ENCODE assay signal across 8 cellular contexts in genomic region chr10:104925232-104925851, GRCh38.
DNase-seq lines count a peak whose midpoint lies in the region; ATAC-seq and TF ChIP-seq lines count a peak whose summit lies in the region.

No MANE protein-coding gene starts in this region.

- DNase-seq in SIG-M5 treated with dmso at 0.1 percent for 504 hours (lab: John Stamatoyannopoulos, UW; ENCODE audit: unreplicated experiment), result peak; percentile 20
- no peak for DNase-seq in SIG-M5 (lab: John Stamatoyannopoulos, UW)
- DNase-seq in Panc1 (ENCODE audit: low read depth, low spot score), result peak; percentile 43
- peak; percentile 68 for DNase-seq in endothelial cell (ENCODE audit: low spot score)
- no peak for DNase-seq in osteoblast (ENCODE audit: insufficient read length, low spot score, missing footprints)
- DNase-seq in mesenchymal stem cell, result no peak

- H3K9me3 Mint-ChIP-seq in endothelial cell (ENCODE audit: unreplicated experiment), result no peaks in the 10 kb centered on the region

- no peak overlapping the region for H3K14ac ChIP-seq in mesenchymal stem cell (ENCODE audit: low read length in 2 of 2)

- no peak overlapping the region for H4K8ac ChIP-seq in mesenchymal stem cell (ENCODE audit: low read length)

- H3K9me3 ChIP-seq in Panc1 (ENCODE audit: control insufficient read depth, insufficient read depth, low read depth, low read length) (no peaks in the 10 kb centered on the region), osteoblast (ENCODE audit: low read depth, low read length) (no peaks in the 10 kb centered on the region), mesenchymal stem cell (ENCODE audit: control insufficient read depth, low read length) (no peaks in the 10 kb centered on the region)

- H2BK5ac ChIP-seq in mesenchymal stem cell (ENCODE audit: low read depth, low read length, poor library complexity, severe bottlenecking), result no peak overlapping the region

- intact Hi-C loops in Panc1 (cut with micrococcal nuclease; ENCODE audit: unreplicated experiment), result loop anchor here (2.0 kb wide), 1 partner anchor 519 kb away; no protein-coding TSS in a partner anchor

- peaks cover 4% of the 10 kb centered on the region for H3K27me3 Mint-ChIP-seq in endothelial cell (ENCODE audit: unreplicated experiment)

- H2AK5ac ChIP-seq in mesenchymal stem cell (ENCODE audit: low read length, severe bottlenecking), result no peak overlapping the region

- no peaks in the 10 kb centered on the region for H3K4me1 Mint-ChIP-seq in endothelial cell (ENCODE audit: unreplicated experiment)

- no peak overlapping the region for H2BK12ac ChIP-seq in mesenchymal stem cell (ENCODE audit: low read length in 2 of 2)

- H3K4me2 ChIP-seq in osteoblast (ENCODE audit: insufficient read depth, low read length), result no peak overlapping the region
- H3K4me2 ChIP-seq in mesenchymal stem cell (ENCODE audit: low read length, poor library complexity, severe bottlenecking), result no peak overlapping the region

- no peak overlapping the region for H3K27ac Mint-ChIP-seq in endothelial cell (ENCODE audit: unreplicated experiment)

- H3K79me2 ChIP-seq in osteoblast (ENCODE audit: insufficient read depth, low read length), result no peaks in the 10 kb centered on the region

- no peak overlapping the region for H2BK120ac ChIP-seq in mesenchymal stem cell (ENCODE audit: low read depth, low read length)

- no peaks in the 10 kb centered on the region; the same call in 1 of the 2 replicates for H3K27me3 ChIP-seq in Panc1 (ENCODE audit: control insufficient read depth, insufficient read depth, low read length)
- H3K27me3 ChIP-seq in osteoblast (ENCODE audit: insufficient read depth, low read length), result no peaks in the 10 kb centered on the region
- peaks cover 0 to 12% of the 10 kb centered on the region in 2 experiments for H3K27me3 ChIP-seq in mesenchymal stem cell (ENCODE audit: control insufficient read depth in 1 of 2, insufficient read depth in 1 of 2, low read length in 2 of 2)

- BruUV-seq in Panc1 (replicated peaks; lab: Mats Ljungman, UMichigan), result no TSS peak

- no peaks in the 10 kb centered on the region for H3K36me3 Mint-ChIP-seq in endothelial cell (ENCODE audit: low read depth, unreplicated experiment)

- H4K20me1 ChIP-seq in osteoblast (ENCODE audit: insufficient read depth, low read length), result no peaks in the 10 kb centered on the region

- in situ Hi-C loops in Panc1 (cut with HindIII; ENCODE audit: low pct_unique_long_range_greater_than_20kb, low sequenced_read_pairs), result no loop called here

- TF ChIP-seq CTCF in Panc1 (IDR thresholded peaks at IDR 0.05) (peak; percentile 85), endothelial cell (IDR thresholded peaks at IDR 0.05; ENCODE audit: unreplicated experiment) (peak; percentile 82), osteoblast (IDR thresholded peaks at IDR 0.05; ENCODE audit: extremely low read depth, low read depth, low read length) (peak; percentile 41)

- no peaks in the 10 kb centered on the region for H3K79me1 ChIP-seq in mesenchymal stem cell (replicated peaks; ENCODE audit: low read length, poor library complexity, severe bottlenecking)

- POLR2A ChIA-PET in Panc1 (lab: Charles Lee), result no interaction called here

- WGBS in mesenchymal stem cell, result 29% methylated on average over 1 of the region's 3 CpGs

- H3K23ac ChIP-seq in mesenchymal stem cell (ENCODE audit: low read length in 2 of 2), result no peak overlapping the region

- no peak overlapping the region for H3K4me3 Mint-ChIP-seq in endothelial cell (ENCODE audit: unreplicated experiment)

- no peak overlapping the region for H2BK15ac ChIP-seq in mesenchymal stem cell (ENCODE audit: low read depth, poor library complexity, severe bottlenecking)

- H3K27ac ChIP-seq in Panc1 (ENCODE audit: low read length) (no peak overlapping the region), osteoblast (ENCODE audit: low read depth, low read length) (no peak overlapping the region), mesenchymal stem cell (ENCODE audit: low read length, poor library complexity, severe bottlenecking) (no peak overlapping the region)

- H3K4ac ChIP-seq in mesenchymal stem cell (ENCODE audit: low read depth in 1 of 2, low read length in 2 of 2), result no peak overlapping the region

- ATAC-seq in HG02610 (IDR thresholded peaks at IDR 0.05; ENCODE audit: unreplicated experiment), result peak; percentile 44
- ATAC-seq in Panc1, result peak; percentile 85
- no peak for ATAC-seq in HG03457 (IDR thresholded peaks at IDR 0.05; ENCODE audit: unreplicated experiment)

- no peak overlapping the region for H4K91ac ChIP-seq in mesenchymal stem cell (ENCODE audit: low read length)

- H2AFZ ChIP-seq in osteoblast (ENCODE audit: low read length) (no peak overlapping the region), mesenchymal stem cell (ENCODE audit: low read depth, low read length) (no peak overlapping the region)

- CTCF ChIA-PET in Panc1 (lab: Charles Lee), result interaction anchor here (0.6 kb wide), 1 partner anchor 10 kb away, joined by 3 read pairs; no protein-coding TSS in a partner anchor

- no peak overlapping the region for H3K18ac ChIP-seq in mesenchymal stem cell (ENCODE audit: low read depth in 1 of 2, low read length in 2 of 2)

- H3K4me1 ChIP-seq in Panc1 (ENCODE audit: control insufficient read depth, insufficient read depth, low read length) (no peaks in the 10 kb centered on the region), osteoblast (ENCODE audit: insufficient read depth, low read length) (no peaks in the 10 kb centered on the region), mesenchymal stem cell (ENCODE audit: control insufficient read depth, insufficient read depth, low read depth, low read length) (no peaks in the 10 kb centered on the region)

- no peak overlapping the region for H3K9ac ChIP-seq in mesenchymal stem cell (ENCODE audit: low read length)

- H3K4me3 ChIP-seq in Panc1 (ENCODE audit: low read depth in 2 of 2, low read length in 2 of 2), result no peak overlapping the region
- no peak overlapping the region for H3K4me3 ChIP-seq in osteoblast (ENCODE audit: insufficient read depth, low read length)
- no peak overlapping the region for H3K4me3 ChIP-seq in mesenchymal stem cell (ENCODE audit: insufficient read depth in 1 of 2, low read depth in 1 of 2, low read length in 2 of 2)

- H3K36me3 ChIP-seq in Panc1 (ENCODE audit: control insufficient read depth, insufficient read depth, low read length) (no peaks in the 10 kb centered on the region), osteoblast (ENCODE audit: insufficient read depth, low read length) (no peaks in the 10 kb centered on the region), mesenchymal stem cell (ENCODE audit: control insufficient read depth in 1 of 2, insufficient read depth in 2 of 2, low read depth in 1 of 2, low read length in 2 of 2) (no peaks in the 10 kb centered on the region)

Comparison
In these comparisons a context has a peak if more than half of its experiments do, and no peak if none do; other contexts are left out.
1. DNase-seq: peak in SIG-M5 treated with dmso at 0.1 percent for 504 hours (single experiment), Panc1 (single experiment) and endothelial cell (single experiment); none in SIG-M5 (single experiment), osteoblast (single experiment) and mesenchymal stem cell (single experiment).
2. Peak in every context shown above with its lines, with median percentiles within 50 percentile points of each other: CTCF ChIP-seq.